28 cellular contexts compared by ENCODE assay signal in the genomic region with DNA sequence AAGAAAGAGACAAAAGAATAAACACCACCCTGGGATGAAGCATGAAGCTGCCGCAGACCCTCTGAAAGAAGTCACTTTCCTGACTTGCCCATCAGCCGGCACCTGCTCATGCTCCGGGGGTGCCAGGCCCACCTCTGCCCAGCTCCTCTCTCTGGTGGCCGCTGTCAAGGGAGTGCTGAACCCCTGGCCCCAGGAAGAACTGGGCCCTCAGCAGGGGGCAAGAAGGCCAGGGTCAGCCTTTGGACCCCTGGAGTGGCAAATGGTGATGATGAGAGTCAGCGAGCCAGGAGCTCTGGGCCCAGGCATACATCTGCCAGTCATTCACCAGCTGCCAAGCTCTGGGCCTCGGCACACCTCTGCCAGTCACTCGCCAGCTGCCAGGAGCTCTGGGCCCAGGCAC. TPM values are rescaled to one million over a fixed set of nuclear protein-coding genes. Genes with fewer than 3 reads are reported as not detected.
DNase-seq lines count a peak whose midpoint lies in the region; ATAC-seq and TF ChIP-seq lines count a peak whose summit lies in the region.
"Had no signal": no experiment of that assay in that cellular context is flagged by ENCODE, and none has a peak within 500 bp of the region (broad histone marks: within the 10 kb centered on the region; RNA-seq: fewer than 3 reads in every experiment).

No MANE protein-coding gene starts in this region.

- H3K9me3 ChIP-seq in left lung (peaks cover 0 to 11% of the 10 kb centered on the region in 2 donors), upper lobe of right lung (no peaks in the 10 kb centered on the region)

- H3K9me3 Mint-ChIP-seq in activated T-cell treated with anti-CD3 and anti-CD28 coated beads, Interleukin-2, amount 50 U/mL, for 72 hours: peaks cover 0 to 2% of the 10 kb centered on the region in 2 donors

- H3K27ac ChIP-seq in left lung (no peak overlapping the region), upper lobe of right lung (no peak overlapping the region)
- H3K27ac ChIP-seq: C4-2B had no signal

- H3K4me3 Mint-ChIP-seq in activated T-cell treated with anti-CD3 and anti-CD28 coated beads, Interleukin-2, amount 50 U/mL, for 72 hours: no peak overlapping the region
- H3K4me3 Mint-ChIP-seq: B cell; CD8-positive, alpha-beta T cell had no signal

- ATAC-seq in left lung (no peak), upper lobe of right lung (no peak), GM18907 (IDR thresholded peaks at IDR 0.05; ENCODE audit: unreplicated experiment) (no peak)
- no peak for ATAC-seq in activated T-cell treated with anti-CD3 and anti-CD28 coated beads, Interleukin-2, amount 50 U/mL, for 72 hours (replicated peaks in 1 of 2)
- ATAC-seq: CD8-positive, alpha-beta T cell; GM12878; PC-3 had no signal

- TF ChIP-seq CTCF in left lung (IDR thresholded peaks at IDR 0.05) (no peak), upper lobe of right lung (IDR thresholded peaks at IDR 0.05) (no peak)

- H3K36me3 ChIP-seq in left lung (no peaks in the 10 kb centered on the region), upper lobe of right lung (no peaks in the 10 kb centered on the region)

- H3K27me3 ChIP-seq in left lung: peaks cover 0 to 39% of the 10 kb centered on the region in 2 donors
- peaks cover 8% of the 10 kb centered on the region for H3K27me3 ChIP-seq in upper lobe of right lung

- no peaks in the 10 kb centered on the region for H3K4me1 ChIP-seq in left lung
- no peaks in the 10 kb centered on the region for H3K4me1 ChIP-seq in upper lobe of right lung
- H3K4me1 ChIP-seq: Caco-2 had no signal

- H3K4me1 Mint-ChIP-seq in activated T-cell treated with anti-CD3 and anti-CD28 coated beads, Interleukin-2, amount 50 U/mL, for 72 hours (ENCODE audit: low read depth): peaks cover 6% of the 10 kb centered on the region
- H3K4me1 Mint-ChIP-seq: B cell had no signal

- no peak overlapping the region for H3K4me3 ChIP-seq in left lung
- no peak overlapping the region for H3K4me3 ChIP-seq in upper lobe of right lung
- H3K4me3 ChIP-seq: GM12878 had no signal

- no peak overlapping the region for H3K27ac Mint-ChIP-seq in activated T-cell treated with anti-CD3 and anti-CD28 coated beads, Interleukin-2, amount 50 U/mL, for 72 hours
- H3K27ac Mint-ChIP-seq: B cell; CD8-positive, alpha-beta T cell had no signal

- DNase-seq in NCI-H2029 (lab: John Stamatoyannopoulos, UW) (peak; percentile 8), NCI-H2029 treated with DMSO at 0.1 percent for 48 hours (lab: John Stamatoyannopoulos, UW) (no peak), NCI-H774 (lab: John Stamatoyannopoulos, UW) (peak; percentile 44), left lung (peak; percentile 22 to 45), upper lobe of right lung (peak; percentile 40)
- DNase-seq in activated T-cell treated with anti-CD3 and anti-CD28 coated beads, Interleukin-2, amount 50 U/mL, for 72 hours: no peak
- DNase-seq: Caco-2; CD8-positive, alpha-beta T cell; DMS 273 treated with DMSO at 0.1 percent for 48 hours; DMS79; EL; GDM1; KBM-7; NCI-H1105 treated with DMSO at 0.1 percent for 48 hours; NCI-H2081; NCI-H2227 treated with DMSO at 0.1 percent for 48 hours; NCI-H526 treated with DMSO at 0.1 percent for 48 hours; NK-92 treated with Interleukin-12 subunit alpha and Interleukin-12 subunit beta, amount 100 ng/mL, for 24 hours; PC-3 had no signal

- intact Hi-C loops in left lung (cut with DNase I) (no loop called here), upper lobe of right lung (cut with DNase I) (no loop called here)

- H3K36me3 Mint-ChIP-seq in activated T-cell treated with anti-CD3 and anti-CD28 coated beads, Interleukin-2, amount 50 U/mL, for 72 hours (ENCODE audit: insufficient read depth in 2 of 2): peaks cover 0 to 2% of the 10 kb centered on the region in 2 donors
- H3K36me3 Mint-ChIP-seq: CD8-positive, alpha-beta T cell had no signal

- peaks cover 27% of the 10 kb centered on the region for H3K27me3 Mint-ChIP-seq in activated T-cell treated with anti-CD3 and anti-CD28 coated beads, Interleukin-2, amount 50 U/mL, for 72 hours (ENCODE audit: low read depth)

RNA-seq across cellular contexts. Expression of gene TTLL8, which starts 17.4 kb away (rescaled TPM):
- not detected for total RNA-seq in left lung
- not detected for total RNA-seq in upper lobe of right lung
- not detected for total RNA-seq in activated T-cell treated with anti-CD3 and anti-CD28 coated beads, Interleukin-2, amount 50 U/mL, for 72 hours
- total RNA-seq: B cell; Caco-2; CD8-positive, alpha-beta T cell; GM12878; LHCN-M2; MCF 10A; NCI-H460; PC-3; RPMI7951; SK-MEL-5 had no signal

RNA-seq across cellular contexts. Expression of gene IL17REL, which starts 28.2 kb away (rescaled TPM):
- total RNA-seq in left lung: not detected
- total RNA-seq in upper lobe of right lung: not detected
- 1 to 10 TPM in 1 of 2 donors, under 1 TPM in 1; 0.36 to 1.1 TPM for total RNA-seq in activated T-cell treated with anti-CD3 and anti-CD28 coated beads, Interleukin-2, amount 50 U/mL, for 72 hours
- total RNA-seq: Caco-2; CD8-positive, alpha-beta T cell; GM12878; LHCN-M2; MCF 10A; NCI-H460; RPMI7951; SK-MEL-5 had no signal

RNA-seq across cellular contexts. Expression of gene MLC1, which starts 44.5 kb away (rescaled TPM):
- total RNA-seq in left lung (1 to 10 TPM in 1 of 2 donors, under 1 TPM in 1; 0.39 to 2.9 TPM), upper lobe of right lung (2.3 TPM)
- total RNA-seq in activated T-cell treated with anti-CD3 and anti-CD28 coated beads, Interleukin-2, amount 50 U/mL, for 72 hours: under 1 TPM in 1 of 2 donors, not detected in 1; 0.17 TPM
- total RNA-seq: B cell, GM12878, LHCN-M2, MCF 10A, NCI-H460, RPMI7951, SK-MEL-5 had no signal

RNA-seq across cellular contexts. Expression of gene MOV10L1, which starts 49.1 kb away (rescaled TPM):
- total RNA-seq in left lung (1 to 10 TPM in 1 of 2 donors, under 1 TPM in 1; 0.37 to 1.7 TPM), upper lobe of right lung (1.2 TPM)
- under 1 TPM; 0.25 to 0.36 TPM for total RNA-seq in activated T-cell treated with anti-CD3 and anti-CD28 coated beads, Interleukin-2, amount 50 U/mL, for 72 hours
- total RNA-seq: B cell; Caco-2; CD8-positive, alpha-beta T cell; GM12878; MCF 10A; RPMI7951 had no signal

Comparison
In these comparisons a context has a peak if more than half of its experiments do, and no peak if none do; other contexts are left out.
1. DNase-seq: peak in NCI-H2029 (single experiment), NCI-H774 (single experiment), left lung (2 of 2) and upper lobe of right lung (single experiment); none in NCI-H2029 treated with DMSO at 0.1 percent for 48 hours (single experiment) and activated T-cell treated with anti-CD3 and anti-CD28 coated beads, Interleukin-2, amount 50 U/mL, for 72 hours (0 of 2).